In the genomic region with DNA sequence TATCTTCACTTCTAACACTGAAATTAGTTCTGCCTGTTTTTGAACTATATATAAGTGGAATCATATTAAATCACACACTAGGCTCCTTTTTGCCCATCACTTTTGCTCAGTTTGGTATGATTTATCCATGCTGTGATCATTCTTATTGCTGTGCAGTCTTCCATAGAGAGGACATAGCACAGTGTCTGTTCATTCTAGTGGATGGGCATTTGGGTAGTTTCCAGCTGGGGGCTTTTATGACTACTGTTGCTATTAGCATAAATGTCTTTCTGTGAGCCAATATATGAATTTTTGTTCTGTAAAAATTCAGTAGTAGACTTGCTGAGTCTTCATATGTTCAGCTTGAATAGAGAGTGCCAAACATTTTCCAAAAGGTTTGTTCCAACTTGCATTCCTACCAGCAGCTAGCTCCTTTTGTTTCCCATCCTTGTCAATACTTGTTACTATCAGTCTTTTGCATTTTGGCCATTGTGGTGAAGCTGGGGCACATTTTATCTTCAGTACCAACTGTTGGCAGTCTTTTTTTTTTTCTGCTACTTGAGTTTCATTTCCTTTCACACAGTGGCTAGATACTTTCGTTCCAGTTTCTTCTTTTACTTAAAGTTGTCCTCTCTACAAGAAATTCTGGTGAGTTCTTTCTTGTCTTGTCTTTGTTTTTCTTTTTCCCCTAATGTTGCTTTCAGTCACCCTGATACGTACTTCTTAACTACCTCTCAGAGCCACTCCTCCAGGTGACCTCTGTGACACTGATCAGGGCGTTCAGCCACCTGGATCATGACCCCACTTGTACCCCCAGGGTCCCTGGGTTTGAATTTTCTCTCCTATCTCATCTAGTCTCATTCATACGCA, we compare ENCODE assay signal across 11 cellular contexts.
DNase-seq lines count a peak whose midpoint lies in the region; ATAC-seq and TF ChIP-seq lines count a peak whose summit lies in the region.
"Had no signal": no experiment of that assay in that cellular context is flagged by ENCODE, and none has a peak within 500 bp of the region (broad histone marks: within the 10 kb centered on the region; RNA-seq: fewer than 3 reads in every experiment).

No MANE protein-coding gene starts in this region.

- H3K9me3 ChIP-seq in mammary epithelial cell (replicated peaks; ENCODE audit: insufficient read depth, low read length), result no peaks in the 10 kb centered on the region
- no peaks in the 10 kb centered on the region; the same call in 1 of the 2 replicates for H3K9me3 ChIP-seq in SJCRH30 (replicated peaks)
- no peaks in the 10 kb centered on the region for H3K9me3 ChIP-seq in sigmoid colon

- no peaks in the 10 kb centered on the region for H3K36me3 ChIP-seq in mammary epithelial cell (ENCODE audit: insufficient read depth, low read length)
- H3K36me3 ChIP-seq in SJCRH30, result no peaks in the 10 kb centered on the region
- no peaks in the 10 kb centered on the region for H3K36me3 ChIP-seq in sigmoid colon

- CTCF ChIA-PET in mammary epithelial cell (lab: Charles Lee; ENCODE audit: low non-redundant PET), result no interaction called here

- no peak for TF ChIP-seq CTCF in mammary epithelial cell (conservative IDR thresholded peaks at IDR 0.05 in 1 of 2, IDR thresholded peaks at IDR 0.05 in 1 of 2; ENCODE audit: extremely low read depth in 1 of 2, insufficient read depth in 1 of 2, low read depth in 1 of 2, low read length in 2 of 2)
- TF ChIP-seq CTCF in sigmoid colon (IDR thresholded peaks at IDR 0.05), result no peak
- no peak for TF ChIP-seq CTCF in type B pancreatic cell (conservative IDR thresholded peaks at IDR 0.05)

- H3K4me1 Mint-ChIP-seq in type B pancreatic cell (ENCODE audit: unreplicated experiment), result no peaks in the 10 kb centered on the region

- no peaks in the 10 kb centered on the region for H3K79me2 ChIP-seq in mammary epithelial cell (ENCODE audit: insufficient read depth, low read length)

- no peak for TF ChIP-seq POLR2A in sigmoid colon (IDR thresholded peaks at IDR 0.05)

- dilution Hi-C loops in mammary epithelial cell (cut with HindIII; ENCODE audit: low sequenced_read_pairs), result no loop called here

- peak; percentile 85 for ATAC-seq in GM18511 (IDR thresholded peaks at IDR 0.05; ENCODE audit: unreplicated experiment)
- peak; percentile 84 for ATAC-seq in GM21526 (IDR thresholded peaks at IDR 0.05; ENCODE audit: low FRiP score, unreplicated experiment)
- ATAC-seq in HG03469 (IDR thresholded peaks at IDR 0.05; ENCODE audit: unreplicated experiment), result peak; percentile 74

- no peak overlapping the region for H3K27ac Mint-ChIP-seq in type B pancreatic cell

- H3K4me1 ChIP-seq in mammary epithelial cell (ENCODE audit: insufficient read depth, low read length) (peaks cover 9% of the 10 kb centered on the region), SJCRH30 (no peaks in the 10 kb centered on the region), sigmoid colon (no peaks in the 10 kb centered on the region)

- 41% methylated on average over 4 of the region's 4 CpGs for WGBS in mammary epithelial cell (ENCODE audit: low coverage, missing lambda C conversion rate)
- 58 to 85% methylated on average over 4 of the region's 4 CpGs for WGBS in sigmoid colon, 2 donors

- no peak overlapping the region for H3K4me3 Mint-ChIP-seq in type B pancreatic cell

- peak overlapping the region; percentile 7 for H3K4me2 ChIP-seq in mammary epithelial cell (ENCODE audit: insufficient read depth, low read depth, low read length)

- H3K4me3 ChIP-seq in mammary epithelial cell (replicated peaks in 1 of 3; ENCODE audit: insufficient read depth in 1 of 3, low read depth in 2 of 3, low read length in 3 of 3) (no peak overlapping the region), SJCRH30 (no peak overlapping the region), sigmoid colon (no peak overlapping the region)

- H3K9ac ChIP-seq in mammary epithelial cell (ENCODE audit: insufficient read depth, low read length), result no peak overlapping the region

- H3K27ac ChIP-seq in mammary epithelial cell (ENCODE audit: insufficient read depth, low read depth, low read length) (no peak overlapping the region), SJCRH30 (no peak overlapping the region), sigmoid colon (peak overlapping the region in 1 of 4 donors; percentile 16)

- no peak for DNase-seq in mammary epithelial cell
- no peak for DNase-seq in SJCRH30
- no peak for DNase-seq in sigmoid colon
- DNase-seq in HuH-7 (ENCODE audit: low spot score), result no peak
- no peak for DNase-seq in type B pancreatic cell (ENCODE audit: extremely low spot score, unreplicated experiment)
- DNase-seq: aorta; kidney; stimulated activated CD4-positive, alpha-beta T cell treated with anti-CD3 and anti-CD28 coated beads, Interleukin-4, amount 100 ng/mL, for 4 hours had no signal

- no peak for TF ChIP-seq EP300 in sigmoid colon (IDR thresholded peaks at IDR 0.05)

- no TSS peak for BruUV-seq in mammary epithelial cell (replicated peaks; lab: Mats Ljungman, UMichigan)

- H3K36me3 Mint-ChIP-seq in type B pancreatic cell, result no peaks in the 10 kb centered on the region

- intact Hi-C loops in mammary epithelial cell (cut with micrococcal nuclease), result no loop called here
- intact Hi-C loops in sigmoid colon (cut with DNase I), result no loop called here

- H3K27me3 ChIP-seq in mammary epithelial cell (ENCODE audit: insufficient read depth, low read length) (no peaks in the 10 kb centered on the region), SJCRH30 (no peaks in the 10 kb centered on the region), sigmoid colon (no peaks in the 10 kb centered on the region)

- H3K9me3 Mint-ChIP-seq in type B pancreatic cell, result no peaks in the 10 kb centered on the region

- H4K20me1 ChIP-seq in mammary epithelial cell (ENCODE audit: insufficient read depth, low read length), result no peaks in the 10 kb centered on the region

- H3K27me3 Mint-ChIP-seq in type B pancreatic cell, result no peaks in the 10 kb centered on the region

- in situ Hi-C loops in mammary epithelial cell (cut with MboI; ENCODE audit: low sequenced_read_pairs in 2 of 2), result no loop called here

- H2AFZ ChIP-seq in mammary epithelial cell (ENCODE audit: low read depth, low read length), result peak overlapping the region; percentile 25
